23 cellular contexts compared by ENCODE assay signal in the genomic region with DNA sequence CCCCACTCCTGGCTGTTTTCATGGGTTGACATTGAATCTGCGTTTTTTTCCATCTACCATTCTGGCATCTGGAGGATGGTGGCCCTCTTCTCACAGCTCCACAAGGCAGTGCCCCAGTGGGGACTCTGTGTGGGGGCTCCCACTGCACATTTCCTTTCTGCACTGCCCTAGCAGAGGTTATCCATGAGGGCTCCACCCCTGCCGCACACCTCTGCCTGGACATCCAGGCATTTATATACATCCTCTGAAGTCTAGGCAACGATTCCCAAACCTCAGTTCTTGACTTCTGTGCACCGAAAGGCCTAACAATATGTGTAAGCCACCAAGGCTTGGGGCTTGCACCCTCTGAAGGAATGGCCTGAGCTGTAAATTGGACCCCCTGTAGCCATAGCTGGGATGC.
"Had no signal": no experiment of that assay in that cellular context is flagged by ENCODE, and none has a peak within 500 bp of the region (broad histone marks: within the 10 kb centered on the region; RNA-seq: fewer than 3 reads in every experiment).

No MANE protein-coding gene starts in this region.

- ATAC-seq: natural killer cell; psoas muscle; right cardiac atrium; right lobe of liver; stimulated activated effector memory CD8-positive, alpha-beta T cell treated with anti-CD3 and anti-CD28 coated beads, Interleukin-12 subunit alpha, Interleukin-12 subunit beta, amount 100 ng/mL, for 72 hours; stimulated activated naive B cell treated with anti-CD40 and anti-IgM and Interleukin-4, amounts not matched to agents 10 μg/mL and 1 μg/mL and 100 μg/mL, for 72 hours; upper lobe of right lung had no signal

- H3K79me2 ChIP-seq: parathyroid adenoma had no signal

- DNase-seq: natural killer cell; occipital lobe; ovary; psoas muscle; right cardiac atrium; right lobe of liver; sigmoid colon; small intestine; stimulated activated CD4-positive, alpha-beta T cell treated with anti-CD3 and anti-CD28 coated beads, Interleukin-15, amount 100 ng/mL, for 24 hours; stimulated activated CD4-positive, alpha-beta T cell treated with anti-CD3 and anti-CD28 coated beads, Interleukin-2, amount 100 ng/mL, for 24 hours; stimulated activated CD4-positive, alpha-beta T cell treated with anti-CD3 and anti-CD28 coated beads, Interleukin-2, amount 100 ng/mL, for 48 hours; stimulated activated CD4-positive, alpha-beta T cell treated with anti-CD3 and anti-CD28 coated beads, Interleukin-4, amount 100 ng/mL, for 24 hours; stimulated activated naive B cell treated with anti-CD40 and anti-IgM and Interleukin-4, amounts not matched to agents 10 μg/mL and 1 μg/mL and 100 μg/mL, for 72 hours; stimulated activated naive CD4-positive, alpha-beta T cell treated with Interleukin-2 at 50 U/mL for 16 hours; stomach; tibial artery; transverse colon; upper lobe of right lung; uterus had no signal

- H3K36me3 ChIP-seq: neural progenitor cell, ovary, right lobe of liver, sigmoid colon, stomach, thoracic aorta, tibial artery, transverse colon, upper lobe of right lung, uterus had no signal

- FAIRE-seq: small intestine had no signal

- H3K9me3 ChIP-seq: ovary, psoas muscle, right lobe of liver, thoracic aorta, tibial artery, transverse colon, upper lobe of right lung, uterus had no signal

- H2AFZ ChIP-seq: neural progenitor cell, parathyroid adenoma had no signal

- H3K9ac ChIP-seq: neural progenitor cell, parathyroid adenoma had no signal

- H3K27me3 ChIP-seq: neural progenitor cell, ovary, right lobe of liver, sigmoid colon, stomach, tibial artery, transverse colon, upper lobe of right lung, uterus had no signal

- H3K4me1 ChIP-seq: neural progenitor cell, parathyroid adenoma, psoas muscle, right lobe of liver, sigmoid colon, stomach, tibial artery, transverse colon, upper lobe of right lung, uterus had no signal

- H3K27ac ChIP-seq: neural progenitor cell, ovary, parathyroid adenoma, psoas muscle, right lobe of liver, sigmoid colon, stomach, thoracic aorta, tibial artery, transverse colon, upper lobe of right lung, uterus had no signal

- H3K4me3 ChIP-seq: neural progenitor cell, ovary, psoas muscle, right lobe of liver, sigmoid colon, stomach, thoracic aorta, tibial artery, transverse colon, upper lobe of right lung, uterus had no signal

- H3K4me2 ChIP-seq: neural progenitor cell had no signal
